ENCODE assay signal across 1 cellular context in the genomic region with DNA sequence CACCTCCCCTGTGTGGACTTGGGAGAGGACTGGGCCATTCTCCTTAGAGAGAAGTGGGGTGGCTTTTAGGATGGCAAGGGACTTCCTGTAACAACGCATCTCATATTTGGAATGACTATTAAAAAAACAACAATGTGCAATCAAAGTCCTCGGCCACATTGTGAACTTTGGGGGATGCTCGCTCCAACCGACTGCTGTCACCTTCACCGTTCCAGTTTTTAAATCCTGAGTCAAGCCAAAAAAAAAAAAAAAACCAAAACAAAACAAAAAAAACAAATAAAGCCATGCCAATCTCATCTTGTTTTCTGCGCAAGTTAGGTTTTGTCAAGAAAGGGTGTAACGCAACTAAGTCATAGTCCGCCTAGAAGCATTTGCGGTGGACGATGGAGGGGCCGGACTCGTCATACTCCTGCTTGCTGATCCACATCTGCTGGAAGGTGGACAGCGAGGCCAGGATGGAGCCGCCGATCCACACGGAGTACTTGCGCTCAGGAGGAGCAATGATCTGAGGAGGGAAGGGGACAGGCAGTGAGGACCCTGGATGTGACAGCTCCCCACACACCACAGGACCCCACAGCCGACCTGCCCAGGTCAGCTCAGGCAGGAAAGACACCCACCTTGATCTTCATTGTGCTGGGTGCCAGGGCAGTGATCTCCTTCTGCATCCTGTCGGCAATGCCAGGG.
A peak's percentile ranks its signal among the peaks of the same experiment; 100 is the strongest.
TF ChIP-seq lines count a peak whose summit lies in the region.

No MANE protein-coding gene starts in this region.

TF ChIP-seq in GM12878, 131 proteins besides CTCF, POLR2A, EP300 and RAD21:
- TF ChIP-seq ZBED1 (IDR thresholded peaks at IDR 0.05; ENCODE audit: borderline replicate concordance) = peak; percentile 85
- TF ChIP-seq CBFB (IDR thresholded peaks at IDR 0.05; ENCODE audit: low read depth) = 0 out of 2 replicates have a peak, but pooled peaks have one; percentile 31
- 0 out of 2 replicates have a peak, but pooled peaks have one; percentile 16 for TF ChIP-seq PAX5 (IDR thresholded peaks at IDR 0.05; ENCODE audit: borderline replicate concordance, low read depth, low read length)
- TF ChIP-seq POLR2AphosphoS5 (IDR thresholded peaks at IDR 0.05; ENCODE audit: low read length) = peak; percentile 91
- peak; percentile 94 for TF ChIP-seq POLR2AphosphoS2 (IDR thresholded peaks at IDR 0.05; ENCODE audit: low read depth, low read length)
- peak; percentile 70; the same call in 1 of the 2 replicates for TF ChIP-seq SMAD5 (IDR thresholded peaks at IDR 0.05; ENCODE audit: low read depth)
- TF ChIP-seq, protein P1, sequence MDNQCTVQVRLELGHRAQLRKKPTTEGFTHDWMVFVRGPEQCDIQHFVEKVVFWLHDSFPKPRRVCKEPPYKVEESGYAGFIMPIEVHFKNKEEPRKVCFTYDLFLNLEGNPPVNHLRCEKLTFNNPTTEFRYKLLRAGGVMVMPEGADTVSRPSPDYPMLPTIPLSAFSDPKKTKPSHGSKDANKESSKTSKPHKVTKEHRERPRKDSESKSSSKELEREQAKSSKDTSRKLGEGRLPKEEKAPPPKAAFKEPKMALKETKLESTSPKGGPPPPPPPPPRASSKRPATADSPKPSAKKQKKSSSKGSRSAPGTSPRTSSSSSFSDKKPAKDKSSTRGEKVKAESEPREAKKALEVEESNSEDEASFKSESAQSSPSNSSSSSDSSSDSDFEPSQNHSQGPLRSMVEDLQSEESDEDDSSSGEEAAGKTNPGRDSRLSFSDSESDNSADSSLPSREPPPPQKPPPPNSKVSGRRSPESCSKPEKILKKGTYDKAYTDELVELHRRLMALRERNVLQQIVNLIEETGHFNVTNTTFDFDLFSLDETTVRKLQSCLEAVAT (IDR thresholded peaks at IDR 0.05) = peak; percentile 82; the same call in 1 of the 2 replicates
- TF ChIP-seq IKZF1 (conservative IDR thresholded peaks at IDR 0.05) = 0 out of 2 replicates have a peak, but pooled peaks have one; percentile 8
- 0 out of 2 replicates have a peak, but pooled peaks have one; percentile 49 for TF ChIP-seq SIN3A (IDR thresholded peaks at IDR 0.05; ENCODE audit: low read depth, low read length)
